Comparison of ENCODE assay signal across 1 cellular context in genomic region chr1:211831558-211832323, GRCh38.
TF ChIP-seq lines count a peak whose summit lies in the region.

No MANE protein-coding gene starts in this region.

TF ChIP-seq in WTC11, 78 proteins besides CTCF, POLR2A, EP300 and RAD21 (continued from another document):
- TF ChIP-seq PRDM15 (CRISPR knock-in tag; IDR thresholded peaks at IDR 0.05): no peak
- TF ChIP-seq ZNF532 (CRISPR knock-in tag; IDR thresholded peaks at IDR 0.05; ENCODE audit: borderline replicate concordance): no peak
- TF ChIP-seq ESRRA (CRISPR knock-in tag; IDR thresholded peaks at IDR 0.05; ENCODE audit: borderline replicate concordance): no peak
- TF ChIP-seq ZNF232 (CRISPR knock-in tag; IDR thresholded peaks at IDR 0.05): no peak
- no peak for TF ChIP-seq EMX1 (CRISPR knock-in tag; IDR thresholded peaks at IDR 0.05)
- TF ChIP-seq CREB1 (CRISPR knock-in tag; IDR thresholded peaks at IDR 0.05): no peak
- TF ChIP-seq OVOL2 (CRISPR knock-in tag; IDR thresholded peaks at IDR 0.05; ENCODE audit: borderline replicate concordance): no peak
- no peak for TF ChIP-seq E2F1 (CRISPR knock-in tag; IDR thresholded peaks at IDR 0.05)
- no peak for TF ChIP-seq ETV6 (CRISPR knock-in tag; IDR thresholded peaks at IDR 0.05)
